8 cellular contexts compared by ENCODE assay signal in the genomic region with DNA sequence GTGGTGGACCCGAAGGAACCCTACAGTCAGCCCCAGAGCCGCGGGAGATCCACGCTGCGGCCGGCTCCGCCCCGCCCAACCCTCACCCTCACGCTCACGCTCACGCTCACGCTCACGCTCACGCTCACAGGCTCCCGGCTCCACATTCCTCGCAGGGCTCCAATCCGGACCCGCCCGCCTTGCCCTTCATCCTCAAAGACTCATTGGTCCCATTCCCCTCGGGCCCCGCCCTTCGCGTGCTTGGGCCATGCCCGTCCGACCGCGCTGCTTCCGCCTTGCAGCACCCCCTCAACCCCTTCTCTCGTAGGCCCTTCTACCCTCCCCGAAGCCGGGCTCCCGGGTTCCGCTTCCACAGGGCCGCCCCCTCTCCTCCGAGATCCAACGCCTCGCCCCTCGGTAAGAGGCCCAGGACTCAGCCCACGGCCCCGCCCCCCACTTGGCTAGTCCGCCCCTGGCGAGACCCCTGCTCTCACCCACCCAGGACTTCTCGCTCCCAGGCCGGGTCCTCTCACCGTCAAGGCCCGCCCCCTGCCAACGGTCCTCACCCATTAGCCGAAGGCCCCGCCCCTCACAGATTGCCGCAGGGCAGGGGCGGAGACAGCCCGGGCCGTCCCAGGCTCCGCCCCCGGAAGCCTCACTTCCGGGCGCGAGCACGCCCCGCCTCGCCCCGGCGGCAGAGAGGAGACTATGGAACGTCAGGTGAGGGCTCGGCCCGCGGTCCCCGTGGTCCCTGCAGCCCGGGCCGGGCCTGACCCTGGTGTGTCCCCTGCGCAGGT. TPM values are rescaled to one million over a fixed set of nuclear protein-coding genes. Genes with fewer than 3 reads are reported as not detected.
A peak's percentile ranks its signal among the peaks of the same experiment; 100 is the strongest.
DNase-seq lines count a peak whose midpoint lies in the region; ATAC-seq and TF ChIP-seq lines count a peak whose summit lies in the region.

A gene (plus strand): TSS at position 637 of the 776 bp plus-strand sequence. CDS start 51 bp downstream, at position 688.

- H3K36me3 Mint-ChIP-seq in activated T-cell treated with anti-CD3 and anti-CD28 coated beads, Interleukin-2, amount 50 U/mL, for 72 hours (ENCODE audit: insufficient read depth in 2 of 2), result peaks cover 0 to 3% of the 10 kb centered on the region in 2 donors

- peak within 1 kb of the TSS; percentile 83 for H2AFZ ChIP-seq in DND-41 (ENCODE audit: low read depth, low read length)

- peaks cover 28% of the 10 kb centered on the region for H3K79me2 ChIP-seq in DND-41 (ENCODE audit: insufficient read depth, low read length)

- H3K27me3 ChIP-seq in DND-41 (ENCODE audit: insufficient read depth, low read length, poor library complexity) (no peaks in the 10 kb centered on the region), testis (no peaks in the 10 kb centered on the region)

- H3K36me3 ChIP-seq in DND-41 (ENCODE audit: insufficient read depth, low read length) (peaks cover 39% of the 10 kb centered on the region), testis (ENCODE audit: low read depth, missing control alignments) (no peaks in the 10 kb centered on the region)

- H3K9ac ChIP-seq in DND-41 (ENCODE audit: low read depth, low read length), result peak within 1 kb of the TSS; percentile 92

- TF ChIP-seq POLR2A in testis (IDR thresholded peaks at IDR 0.05), result peak; percentile 54

- H3K4me1 Mint-ChIP-seq in activated T-cell treated with anti-CD3 and anti-CD28 coated beads, Interleukin-2, amount 50 U/mL, for 72 hours (ENCODE audit: low read depth), result peaks cover 33% of the 10 kb centered on the region

- 1% methylated on average over 28 to 48 of the region's 71 CpGs for WGBS in testis, 2 donors

- ATAC-seq in DND-41 (ENCODE audit: insufficient read depth, low read depth), result peak; percentile 86
- peak; percentile 73 for ATAC-seq in GM21825 (IDR thresholded peaks at IDR 0.05; ENCODE audit: unreplicated experiment)
- peak; percentile 88 to 90 for ATAC-seq in activated T-cell treated with anti-CD3 and anti-CD28 coated beads, Interleukin-2, amount 50 U/mL, for 72 hours (replicated peaks in 1 of 2)

- H3K9me3 ChIP-seq in DND-41 (ENCODE audit: insufficient read depth, low read length, severe bottlenecking), result no peaks in the 10 kb centered on the region
- no peaks in the 10 kb centered on the region for H3K9me3 ChIP-seq in testis

- H3K27ac Mint-ChIP-seq in activated T-cell treated with anti-CD3 and anti-CD28 coated beads, Interleukin-2, amount 50 U/mL, for 72 hours, result peak within 1 kb of the TSS; percentile 90

- H3K27me3 Mint-ChIP-seq in activated T-cell treated with anti-CD3 and anti-CD28 coated beads, Interleukin-2, amount 50 U/mL, for 72 hours (ENCODE audit: low read depth), result no peaks in the 10 kb centered on the region

- H3K4me3 ChIP-seq in DND-41 (ENCODE audit: low read depth in 1 of 2, low read length in 2 of 2), result peak within 1 kb of the TSS; percentile 72 to 97; a peak in 3 of 4 replicates
- peak within 1 kb of the TSS; percentile 79 to 84 for H3K4me3 ChIP-seq in foreskin fibroblast (ENCODE audit: low read depth in 1 of 2, low read length in 2 of 2)
- H3K4me3 ChIP-seq in testis, result peak within 1 kb of the TSS; percentile 78 to 82

- DNase-seq in DND-41 (peak; percentile 99), LoVo (ENCODE audit: low spot score) (peak; percentile 98), foreskin fibroblast (peak; percentile 98), non-pigmented ciliary epithelial cell (ENCODE audit: low read depth) (peak; percentile 94), testis (peak; percentile 97), OCI-M2 (lab: John Stamatoyannopoulos, UW; ENCODE audit: unreplicated experiment) (no peak)
- DNase-seq in activated T-cell treated with anti-CD3 and anti-CD28 coated beads, Interleukin-2, amount 50 U/mL, for 72 hours, result peak; percentile 99

- H3K4me1 ChIP-seq in DND-41 (ENCODE audit: insufficient read depth, low read length) (peaks cover 34% of the 10 kb centered on the region), testis (peaks cover 12% of the 10 kb centered on the region)

- H3K4me3 Mint-ChIP-seq in activated T-cell treated with anti-CD3 and anti-CD28 coated beads, Interleukin-2, amount 50 U/mL, for 72 hours, result peak within 1 kb of the TSS; percentile 90 to 91

- no peak for TF ChIP-seq CTCF in DND-41 (IDR thresholded peaks at IDR 0.05; ENCODE audit: borderline replicate concordance, extremely low read depth, low read length, poor library complexity, severe bottlenecking)
- TF ChIP-seq CTCF in foreskin fibroblast (IDR thresholded peaks at IDR 0.05; ENCODE audit: low read depth, low read length), result no peak
- TF ChIP-seq CTCF in testis (IDR thresholded peaks at IDR 0.05), result no peak

- H3K27ac ChIP-seq in DND-41 (ENCODE audit: low read length) (peak within 1 kb of the TSS; percentile 87), testis (peak within 1 kb of the TSS; percentile 73 to 88)

- peaks cover 16% of the 10 kb centered on the region; the same call in 1 of the 2 replicates for H4K20me1 ChIP-seq in DND-41 (ENCODE audit: insufficient read depth, low read length)

- intact Hi-C loops in testis (cut with DNase I; ENCODE audit: low total_unique reads), result loop anchor here (10.0 kb wide), 1 partner anchor 129 kb away; no protein-coding TSS in a partner anchor

- peak within 1 kb of the TSS; percentile 99 for H3K4me2 ChIP-seq in DND-41 (ENCODE audit: insufficient read depth, low read length)

- H3K9me3 Mint-ChIP-seq in activated T-cell treated with anti-CD3 and anti-CD28 coated beads, Interleukin-2, amount 50 U/mL, for 72 hours, result no peaks in the 10 kb centered on the region

RNA-seq across cellular contexts. Expression of the gene that starts here (rescaled TPM):
- 100 to 1,000 TPM in 1 of 2 donors, 10 to 100 TPM in 1; 82.7 to 108 TPM for total RNA-seq in activated T-cell treated with anti-CD3 and anti-CD28 coated beads, Interleukin-2, amount 50 U/mL, for 72 hours
- total RNA-seq in testis, result 10 to 100 TPM; 76.7 to 94.5 TPM
- polyA plus RNA-seq in testis (ENCODE audit: insufficient read depth, low read depth, low replicate concordance), result 72.3 TPM
